ENCODE assay signal across 15 cellular contexts in genomic region chr22:38709306-38709705, GRCh38. TPM values are rescaled to one million over a fixed set of nuclear protein-coding genes. Genes with fewer than 3 reads are reported as not detected.
DNase-seq lines count a peak whose midpoint lies in the region; ATAC-seq and TF ChIP-seq lines count a peak whose summit lies in the region.
"Had no signal": no experiment of that assay in that cellular context is flagged by ENCODE, and none has a peak within 500 bp of the region (broad histone marks: within the 10 kb centered on the region; RNA-seq: fewer than 3 reads in every experiment).

No MANE protein-coding gene starts in this region.

- no peak overlapping the region for H2AFZ ChIP-seq in SU-DHL-6 (ENCODE audit: low read depth, low read length, severe bottlenecking)

- H4K20me1 ChIP-seq in DOHH2 (ENCODE audit: control insufficient read depth, insufficient read depth, low read depth, low read length) (peaks cover 58% of the 10 kb centered on the region), SU-DHL-6 (ENCODE audit: low read depth, low read length) (peaks cover 14% of the 10 kb centered on the region; the same call in 1 of the 2 replicates)

- H3K27me3 ChIP-seq in DOHH2 (ENCODE audit: control insufficient read depth, low read length) (no peaks in the 10 kb centered on the region), SU-DHL-6 (ENCODE audit: low read length) (no peaks in the 10 kb centered on the region), prostate gland (replicated peaks; ENCODE audit: insufficient read depth) (no peaks in the 10 kb centered on the region)
- no peaks in the 10 kb centered on the region for H3K27me3 ChIP-seq in naive thymus-derived CD4-positive, alpha-beta T cell (ENCODE audit: control insufficient read depth in 2 of 2, insufficient read depth in 2 of 2, low read length in 2 of 2)
- H3K27me3 ChIP-seq: cardiac muscle cell, transverse colon had no signal

- H3K27ac Mint-ChIP-seq in activated CD4-positive, alpha-beta T cell treated with anti-CD3 and anti-CD28 coated beads, Interleukin-2, amount 10 ng/mL, durations not matched to agents 24 days and 14 days, result no peak overlapping the region
- peak overlapping the region in 6 of 9 donors; percentile 3 to 88 (median 68) for H3K27ac Mint-ChIP-seq in naive thymus-derived CD4-positive, alpha-beta T cell

- DNase-seq in activated CD4-positive, alpha-beta T cell treated with anti-CD3 and anti-CD28 coated beads, Interleukin-2, amount 10 ng/mL, durations not matched to agents 24 days and 14 days, result no peak
- no peak for DNase-seq in activated CD4-positive, alpha-beta T cell treated with anti-CD3 and anti-CD28 coated beads for 4 hours
- DNase-seq in naive thymus-derived CD4-positive, alpha-beta T cell, result no peak
- no peak for DNase-seq in prostate gland (ENCODE audit: low spot score)
- DNase-seq in stimulated activated CD4-positive, alpha-beta T cell treated with anti-CD3 and anti-CD28 coated beads, Interleukin-4, amount 100 ng/mL, for 24 hours, result no peak
- DNase-seq: activated CD4-positive, CD25-positive, alpha-beta regulatory T cell treated with anti-CD3 and anti-CD28 coated beads, Interleukin-2, amount 50 U/mL, for 72 hours; activated T-cell treated with anti-CD3 and anti-CD28 coated beads for 4 hours; NCI-H2029 treated with DMSO at 0.1 percent for 48 hours; SHP77; transverse colon had no signal

- ATAC-seq in naive thymus-derived CD4-positive, alpha-beta T cell, result no peak
- ATAC-seq in HG03378 (IDR thresholded peaks at IDR 0.05; ENCODE audit: unreplicated experiment), result no peak

- H3K27ac ChIP-seq in DOHH2 (ENCODE audit: low read depth, low read length), result no peak overlapping the region
- H3K27ac ChIP-seq in SU-DHL-6 (ENCODE audit: low read depth, low read length), result no peak overlapping the region
- no peak overlapping the region for H3K27ac ChIP-seq in naive thymus-derived CD4-positive, alpha-beta T cell (ENCODE audit: low read depth, low read length)
- no peak overlapping the region for H3K27ac ChIP-seq in prostate gland
- H3K27ac ChIP-seq: C4-2B, cardiac muscle cell had no signal

- H3K9ac ChIP-seq in SU-DHL-6 (ENCODE audit: low read length), result no peak overlapping the region; the same call in 1 of the 2 replicates

- H3K36me3 Mint-ChIP-seq in activated CD4-positive, alpha-beta T cell treated with anti-CD3 and anti-CD28 coated beads, Interleukin-2, amount 10 ng/mL, durations not matched to agents 24 days and 14 days (ENCODE audit: low read depth), result peaks cover 47% of the 10 kb centered on the region
- H3K36me3 Mint-ChIP-seq in naive thymus-derived CD4-positive, alpha-beta T cell, result peaks cover 0 to 15% (median 13%) of the 10 kb centered on the region in 5 donors

- H3K79me2 ChIP-seq in DOHH2 (ENCODE audit: control insufficient read depth, low read length), result peaks cover 85% of the 10 kb centered on the region
- H3K79me2 ChIP-seq in SU-DHL-6 (ENCODE audit: insufficient read depth, low read length), result peaks cover 82% of the 10 kb centered on the region

- CTCF ChIA-PET in naive thymus-derived CD4-positive, alpha-beta T cell (lab: Charles Lee), result interaction anchor here (0.6 to 0.9 kb wide), 3 partner anchors 28 to 433 kb away, joined by 3 read pairs; no protein-coding TSS in a partner anchor

- WGBS in prostate gland, result 92% methylated on average over 3 of the region's 3 CpGs

- POLR2A ChIA-PET in naive thymus-derived CD4-positive, alpha-beta T cell (lab: Charles Lee), result interaction anchor here (0.8 to 1.6 kb wide), 7 partner anchors 11 to 49 kb away, joined by 3 to 8 read pairs (median 4); no protein-coding TSS in a partner anchor

- H3K4me1 Mint-ChIP-seq in activated CD4-positive, alpha-beta T cell treated with anti-CD3 and anti-CD28 coated beads, Interleukin-2, amount 10 ng/mL, durations not matched to agents 24 days and 14 days, result peaks cover 72% of the 10 kb centered on the region
- peaks cover 58 to 84% (median 82%) of the 10 kb centered on the region in 7 donors for H3K4me1 Mint-ChIP-seq in naive thymus-derived CD4-positive, alpha-beta T cell

- H3K27me3 Mint-ChIP-seq in activated CD4-positive, alpha-beta T cell treated with anti-CD3 and anti-CD28 coated beads, Interleukin-2, amount 10 ng/mL, durations not matched to agents 24 days and 14 days, result peaks cover 3% of the 10 kb centered on the region
- no peaks in the 10 kb centered on the region for H3K27me3 Mint-ChIP-seq in naive thymus-derived CD4-positive, alpha-beta T cell

- H3K4me2 ChIP-seq in DOHH2 (ENCODE audit: low read length) (peak overlapping the region; percentile 100), SU-DHL-6 (ENCODE audit: low read depth, low read length, poor library complexity, severe bottlenecking) (peak overlapping the region; percentile 0)

- H3K4me1 ChIP-seq in DOHH2 (ENCODE audit: control insufficient read depth, low read length) (peaks cover 42% of the 10 kb centered on the region), prostate gland (replicated peaks) (peaks cover 11% of the 10 kb centered on the region)
- peaks cover 33 to 42% of the 10 kb centered on the region in 2 donors for H3K4me1 ChIP-seq in naive thymus-derived CD4-positive, alpha-beta T cell (ENCODE audit: control insufficient read depth in 2 of 2, insufficient read depth in 2 of 2, low read length in 2 of 2)

- H3K9me2 ChIP-seq in DOHH2 (replicated peaks; ENCODE audit: control insufficient read depth, low read length), result no peaks in the 10 kb centered on the region
- H3K9me2 ChIP-seq in SU-DHL-6 (replicated peaks; ENCODE audit: insufficient read depth, low read length), result no peaks in the 10 kb centered on the region

- peaks cover 49% of the 10 kb centered on the region for H3K36me3 ChIP-seq in DOHH2 (ENCODE audit: control insufficient read depth, low read length)
- H3K36me3 ChIP-seq in SU-DHL-6 (ENCODE audit: low read length), result no peaks in the 10 kb centered on the region
- peaks cover 0 to 21% (median 0%) of the 10 kb centered on the region in 3 experiments for H3K36me3 ChIP-seq in naive thymus-derived CD4-positive, alpha-beta T cell (ENCODE audit: control insufficient read depth in 2 of 3, insufficient read depth in 3 of 3, low read length in 3 of 3)
- H3K36me3 ChIP-seq in prostate gland, result no peaks in the 10 kb centered on the region
- H3K36me3 ChIP-seq: transverse colon had no signal

- intact Hi-C loops in activated CD4-positive, alpha-beta T cell treated with anti-CD3 and anti-CD28 coated beads, Interleukin-2, amount 10 ng/mL, durations not matched to agents 24 days and 14 days (cut with micrococcal nuclease), result loop anchor here (5.0 to 10.0 kb wide), 2 partner anchors 202 to 405 kb away; partner anchors contain the start of gene DDX17
- intact Hi-C loops in naive thymus-derived CD4-positive, alpha-beta T cell (cut with micrococcal nuclease), result loop anchor here (5.0 to 10.0 kb wide), 6 partner anchors 275 to 693 kb away; partner anchors contain the start of genes APOBEC3B (in 1 of the 2), CBX7 (in 1 of the 2), CSNK1E (in 1 of the 2) and MAFF (in 1 of the 2)
- intact Hi-C loops in prostate gland (cut with DNase I), result loop anchor here (10.0 kb wide), 1 partner anchor 205 kb away; the partner anchor contains the start of gene DDX17

- no peaks in the 10 kb centered on the region for H3K9me3 ChIP-seq in DOHH2 (ENCODE audit: control insufficient read depth, insufficient read depth, low read length)
- H3K9me3 ChIP-seq in SU-DHL-6 (ENCODE audit: insufficient read depth, low read length), result no peaks in the 10 kb centered on the region
- no peaks in the 10 kb centered on the region for H3K9me3 ChIP-seq in naive thymus-derived CD4-positive, alpha-beta T cell (ENCODE audit: control insufficient read depth in 2 of 3, low read length in 3 of 3)
- H3K9me3 ChIP-seq in prostate gland, result no peaks in the 10 kb centered on the region
- H3K9me3 ChIP-seq: transverse colon had no signal

- TF ChIP-seq POLR2A in prostate gland (IDR thresholded peaks at IDR 0.05), result no peak

- H3K4me3 ChIP-seq in DOHH2 (ENCODE audit: low read length) (peak overlapping the region; percentile 51), SU-DHL-6 (ENCODE audit: insufficient read depth, low read length, poor library complexity, severe bottlenecking) (no peak overlapping the region), prostate gland (no peak overlapping the region)
- H3K4me3 ChIP-seq in naive thymus-derived CD4-positive, alpha-beta T cell (ENCODE audit: low read length), result no peak overlapping the region
- H3K4me3 ChIP-seq: cardiac muscle cell, transverse colon had no signal

- peak overlapping the region; percentile 42 for H3K4me3 Mint-ChIP-seq in activated CD4-positive, alpha-beta T cell treated with anti-CD3 and anti-CD28 coated beads, Interleukin-2, amount 10 ng/mL, durations not matched to agents 24 days and 14 days
- peak overlapping the region in 9 of 10 donors; percentile 32 to 84 (median 60) for H3K4me3 Mint-ChIP-seq in naive thymus-derived CD4-positive, alpha-beta T cell

- H3F3A ChIP-seq in DOHH2 (ENCODE audit: control insufficient read depth, insufficient read depth) (no peaks in the 10 kb centered on the region), SU-DHL-6 (ENCODE audit: insufficient read depth) (no peaks in the 10 kb centered on the region)

- H3K9me3 Mint-ChIP-seq in activated CD4-positive, alpha-beta T cell treated with anti-CD3 and anti-CD28 coated beads, Interleukin-2, amount 10 ng/mL, durations not matched to agents 24 days and 14 days, result no peaks in the 10 kb centered on the region
- no peaks in the 10 kb centered on the region for H3K9me3 Mint-ChIP-seq in naive thymus-derived CD4-positive, alpha-beta T cell

- TF ChIP-seq CTCF in DOHH2 (IDR thresholded peaks at IDR 0.05; ENCODE audit: low read depth, low read length, poor library complexity, severe bottlenecking), result no peak
- TF ChIP-seq CTCF in SU-DHL-6 (IDR thresholded peaks at IDR 0.05; ENCODE audit: insufficient read depth, low read length, poor library complexity, severe bottlenecking), result no peak
- no peak for TF ChIP-seq CTCF in prostate gland (IDR thresholded peaks at IDR 0.05)

RNA-seq across cellular contexts. Expression of gene GTPBP1, which starts 3.6 kb away (rescaled TPM):
- total RNA-seq in activated CD4-positive, alpha-beta T cell treated with anti-CD3 and anti-CD28 coated beads, Interleukin-2, amount 10 ng/mL, durations not matched to agents 24 days and 14 days, result 102 and 103 TPM in 2 replicates
- 100 to 1,000 TPM in 2 of 5 experiments, 10 to 100 TPM in 3; 79.1 to 209 (median 91.9) TPM for total RNA-seq in naive thymus-derived CD4-positive, alpha-beta T cell
- polyA plus RNA-seq in naive thymus-derived CD4-positive, alpha-beta T cell, result 10 to 100 TPM; 16.9 to 32.8 TPM
- total RNA-seq in prostate gland, result 10 to 100 TPM; 61.9 to 74.5 TPM

RNA-seq across cellular contexts. Expression of gene JOSD1, which starts 8.6 kb away (rescaled TPM):
- 90.4 and 93.8 TPM in 2 replicates for total RNA-seq in activated CD4-positive, alpha-beta T cell treated with anti-CD3 and anti-CD28 coated beads, Interleukin-2, amount 10 ng/mL, durations not matched to agents 24 days and 14 days
- total RNA-seq in naive thymus-derived CD4-positive, alpha-beta T cell, result 100 to 1,000 TPM in 2 of 5 experiments, 10 to 100 TPM in 3; 60.6 to 175 (median 74.9) TPM
- polyA plus RNA-seq in naive thymus-derived CD4-positive, alpha-beta T cell, result 1 to 10 TPM; 7.4 to 8.1 TPM
- total RNA-seq in prostate gland, result 10 to 100 TPM; 56.7 to 69.2 TPM

RNA-seq across cellular contexts. Expression of gene TOMM22, which starts 27.5 kb away (rescaled TPM):
- 169 and 172 TPM in 2 replicates for total RNA-seq in activated CD4-positive, alpha-beta T cell treated with anti-CD3 and anti-CD28 coated beads, Interleukin-2, amount 10 ng/mL, durations not matched to agents 24 days and 14 days
- 10 to 100 TPM; 45.0 to 92.4 (median 50.6) TPM for total RNA-seq in naive thymus-derived CD4-positive, alpha-beta T cell
- 10 to 100 TPM; 47.3 to 53.1 TPM for polyA plus RNA-seq in naive thymus-derived CD4-positive, alpha-beta T cell
- total RNA-seq in prostate gland, result 10 to 100 TPM; 44.5 to 50.8 TPM

RNA-seq across cellular contexts. Expression of gene SUN2, which starts 46.5 kb away (rescaled TPM):
- 124 and 128 TPM in 2 replicates for total RNA-seq in activated CD4-positive, alpha-beta T cell treated with anti-CD3 and anti-CD28 coated beads, Interleukin-2, amount 10 ng/mL, durations not matched to agents 24 days and 14 days
- 100 to 1,000 TPM; 509 to 977 (median 558) TPM for total RNA-seq in naive thymus-derived CD4-positive, alpha-beta T cell
- polyA plus RNA-seq in naive thymus-derived CD4-positive, alpha-beta T cell, result 100 to 1,000 TPM; 397 to 696 TPM
- total RNA-seq in prostate gland, result 100 to 1,000 TPM; 401 to 445 TPM

RNA-seq across cellular contexts. Expression of gene CBY1, which starts 52.9 kb away (rescaled TPM):
- total RNA-seq in activated CD4-positive, alpha-beta T cell treated with anti-CD3 and anti-CD28 coated beads, Interleukin-2, amount 10 ng/mL, durations not matched to agents 24 days and 14 days, result 8.4 and 13.3 TPM in 2 replicates
- 10 to 100 TPM; 12.2 to 39.9 (median 15.2) TPM for total RNA-seq in naive thymus-derived CD4-positive, alpha-beta T cell
- 10 to 100 TPM in 1 of 2 donors, 1 to 10 TPM in 1; 8.1 to 11.2 TPM for polyA plus RNA-seq in naive thymus-derived CD4-positive, alpha-beta T cell
- total RNA-seq in prostate gland, result 10 to 100 TPM; 24.7 to 41.0 TPM
